Comparison of ENCODE assay signal across 17 cellular contexts in the genomic region with DNA sequence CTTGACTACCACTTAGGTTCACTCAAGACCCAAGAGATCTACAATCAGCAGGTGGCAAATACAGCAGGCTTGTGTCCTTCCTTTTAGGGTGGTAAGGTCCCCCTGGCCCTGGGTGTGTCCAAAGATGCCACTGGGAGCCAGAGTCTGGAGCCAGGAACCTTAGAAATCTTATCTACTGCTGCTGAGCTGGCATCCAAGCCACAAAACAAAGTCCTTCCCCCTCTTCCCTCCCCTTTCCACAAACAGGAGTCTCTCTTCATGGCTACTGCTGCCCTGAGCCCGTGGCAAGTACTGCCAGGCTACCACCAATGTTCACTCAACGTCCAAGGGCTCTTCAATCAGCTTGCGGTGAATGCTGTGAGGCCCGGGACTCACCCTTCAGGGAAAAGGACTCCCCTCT. TPM values are rescaled to one million over a fixed set of nuclear protein-coding genes. Genes with fewer than 3 reads are reported as not detected.
DNase-seq lines count a peak whose midpoint lies in the region; ATAC-seq, FAIRE-seq and TF ChIP-seq lines count a peak whose summit lies in the region.
"Had no signal": no experiment of that assay in that cellular context is flagged by ENCODE, and none has a peak within 500 bp of the region (broad histone marks: within the 10 kb centered on the region; RNA-seq: fewer than 3 reads in every experiment).

No MANE protein-coding gene starts in this region.

- H2AFZ ChIP-seq in IMR-90 (replicated peaks; ENCODE audit: low read length, poor library complexity) = peak overlapping the region; percentile 49

- H3K56ac ChIP-seq in IMR-90 (ENCODE audit: extremely low read depth, insufficient read depth, low read length) = no peak overlapping the region

- no peak overlapping the region for H2AK5ac ChIP-seq in IMR-90 (ENCODE audit: low read depth, low read length)

- H3K27ac ChIP-seq in IMR-90 (ENCODE audit: insufficient read depth, low read length) (no peak overlapping the region), body of pancreas (peak overlapping the region in 1 of 4 donors; percentile 8), pancreas (no peak overlapping the region)
- H3K27ac ChIP-seq: C4-2B had no signal

- H4K91ac ChIP-seq in IMR-90 (ENCODE audit: insufficient read depth, low read depth, low read length) = no peak overlapping the region

- no peak overlapping the region for H3K18ac ChIP-seq in IMR-90 (ENCODE audit: low read depth, low read length)

- no peak for FAIRE-seq in pancreas (lab: Jason Lieb, UNC)
- FAIRE-seq: G401.6, GM12892, H54 had no signal

- in situ Hi-C loops in IMR-90 (cut with MboI; ENCODE audit: low sequenced_read_pairs) (no loop called here), GM13976 (cut with MboI; ENCODE audit: low sequenced_read_pairs, unreplicated experiment) (loop anchor here (25.0 kb wide), 1 partner anchor 381 kb away; no protein-coding TSS in a partner anchor)

- H4K20me1 ChIP-seq in IMR-90 (ENCODE audit: insufficient read depth, low read length) = no peaks in the 10 kb centered on the region

- H3K9ac ChIP-seq in IMR-90 (ENCODE audit: low read depth, low read length) = no peak overlapping the region

- dilution Hi-C loops in IMR-90 (cut with HindIII; ENCODE audit: low sequenced_read_pairs, unreplicated experiment) = no loop called here

- H4K5ac ChIP-seq in IMR-90 (ENCODE audit: low read depth, low read length) = no peak overlapping the region

- H2BK120ac ChIP-seq in IMR-90 (ENCODE audit: low read depth, low read length) = no peak overlapping the region

- TF ChIP-seq RAD21 in IMR-90 (IDR thresholded peaks at IDR 0.05; ENCODE audit: low read length) = no peak

- no TSS peak for BruUV-seq in IMR-90 (replicated peaks; lab: Mats Ljungman, UMichigan)

- H3K4ac ChIP-seq in IMR-90 (ENCODE audit: low read depth, low read length) = no peak overlapping the region

- H3K4me2 ChIP-seq in IMR-90 (ENCODE audit: low read depth, low read length) = no peak overlapping the region

- TF ChIP-seq POLR2A in IMR-90 (IDR thresholded peaks at IDR 0.05; ENCODE audit: low read depth, low read length) = no peak
- no peak for TF ChIP-seq POLR2A in body of pancreas (IDR thresholded peaks at IDR 0.05)

- H3K4me3 ChIP-seq in IMR-90 (ENCODE audit: insufficient read depth, low read depth, low read length) (no peak overlapping the region), body of pancreas (no peak overlapping the region), pancreas (no peak overlapping the region)

- DNase-seq in IMR-90 (no peak), body of pancreas (peak in 3 of 4 donors; percentile 15 to 25 (median 20)), pancreas (no peak), GM13976 (ENCODE audit: low spot score) (no peak), kidney tubule cell (ENCODE audit: low spot score) (no peak), NCI-H2029 treated with DMSO at 0.1 percent for 48 hours (lab: John Stamatoyannopoulos, UW) (no peak)
- DNase-seq: Caco-2; CD4-positive, CD25-positive, alpha-beta regulatory T cell; CD8-positive, alpha-beta T cell; DMS153; DND-41; GOT3; HCEC 1CT had no signal

- CTCF ChIA-PET in IMR-90 (lab: Yijun Ruan, JAX) = no interaction called here

- H3K36me3 ChIP-seq in IMR-90 (ENCODE audit: control insufficient read depth, insufficient read depth, low read length) = no peaks in the 10 kb centered on the region
- no peaks in the 10 kb centered on the region for H3K36me3 ChIP-seq in body of pancreas (replicated peaks in 1 of 2; ENCODE audit: insufficient read depth in 1 of 2, low read depth in 2 of 2)
- no peaks in the 10 kb centered on the region for H3K36me3 ChIP-seq in pancreas

- peak overlapping the region; percentile 6 for H2AK9ac ChIP-seq in IMR-90 (replicated peaks; ENCODE audit: low read depth, low read length, poor library complexity)

- H3K27me3 ChIP-seq in IMR-90 (ENCODE audit: control insufficient read depth, insufficient read depth, low read length) (no peaks in the 10 kb centered on the region), body of pancreas (no peaks in the 10 kb centered on the region), pancreas (no peaks in the 10 kb centered on the region)

- TF ChIP-seq CTCF in IMR-90 (conservative IDR thresholded peaks at IDR 0.05; ENCODE audit: low read depth, low read length) (no peak), body of pancreas (IDR thresholded peaks at IDR 0.05) (no peak), pancreas (IDR thresholded peaks at IDR 0.05) (no peak), GM13976 (IDR thresholded peaks at IDR 0.05; ENCODE audit: borderline replicate concordance, control extremely low read depth, extremely low read depth, insufficient read depth, missing control alignments) (no peak)

- 0 out of 2 replicates have a peak, but pooled peaks cover 8% of the 10 kb centered on the region for H3K9me1 ChIP-seq in IMR-90 (ENCODE audit: insufficient read depth, low read length)

- H3K14ac ChIP-seq in IMR-90 (replicated peaks; ENCODE audit: low read depth, low read length) = no peak overlapping the region

- WGBS in IMR-90 (ENCODE audit: extremely low coverage in 2 of 2, insufficient read length in 1 of 2), 2 experiments = 100% methylated on average over 1 of the region's 4 CpGs; no CpG with 5 or more reads in 1 of the 2 experiments
- WGBS in body of pancreas, 2 donors = 54 to 55% methylated on average over 4 of the region's 4 CpGs
- WGBS in pancreas, 2 donors = 51 to 57% methylated on average over 4 of the region's 4 CpGs

- H3K4me1 ChIP-seq in IMR-90 (ENCODE audit: control insufficient read depth, insufficient read depth, low read length) (peaks cover 3% of the 10 kb centered on the region), body of pancreas (peaks cover 52% of the 10 kb centered on the region), pancreas (peaks cover 0 to 18% (median 9%) of the 10 kb centered on the region in 3 donors)

- no peaks in the 10 kb centered on the region for H3K79me1 ChIP-seq in IMR-90 (ENCODE audit: low read depth in 1 of 2, low read length in 2 of 2)

- no peak overlapping the region for H2BK5ac ChIP-seq in IMR-90 (ENCODE audit: low read depth, low read length, poor library complexity, severe bottlenecking)

- 0 out of 3 replicates have a peak overlapping the region, but pooled peaks have one; percentile 37 for H2BK15ac ChIP-seq in IMR-90 (ENCODE audit: low read depth, low read length)

- intact Hi-C loops in IMR-90 (cut with micrococcal nuclease) (no loop called here), body of pancreas (cut with DNase I) (no loop called here), pancreas (cut with DNase I) (no loop called here)

- ATAC-seq in IMR-90 (ENCODE audit: low read depth) (no peak), body of pancreas (peak; percentile 47), pancreas (peak; percentile 12 to 66 (median 44))
- ATAC-seq: CD8-positive, alpha-beta T cell had no signal

- no peak overlapping the region for H4K8ac ChIP-seq in IMR-90 (ENCODE audit: low read depth in 2 of 2, low read length in 2 of 2)

- no peak overlapping the region for H3K23ac ChIP-seq in IMR-90 (ENCODE audit: low read depth, low read length)

- H3K9me3 ChIP-seq in IMR-90 (ENCODE audit: control insufficient read depth, insufficient read depth, low read length) = no peaks in the 10 kb centered on the region
- H3K9me3 ChIP-seq in body of pancreas = no peaks in the 10 kb centered on the region
- no peaks in the 10 kb centered on the region for H3K9me3 ChIP-seq in pancreas

- POLR2A ChIA-PET in IMR-90 (lab: Charles Lee; ENCODE audit: unreplicated experiment) = no interaction called here

- H2BK20ac ChIP-seq in IMR-90 (ENCODE audit: low read depth, low read length) = no peak overlapping the region

TF ChIP-seq in IMR-90, 13 proteins besides CTCF, POLR2A, EP300 and RAD21:
- no peak for TF ChIP-seq MAZ (IDR thresholded peaks at IDR 0.05; ENCODE audit: borderline replicate concordance, low read depth, low read length)
- TF ChIP-seq CEBPB (IDR thresholded peaks at IDR 0.05; ENCODE audit: low read depth, low read length) = no peak
- TF ChIP-seq CHD1 (IDR thresholded peaks at IDR 0.05; ENCODE audit: low read depth, low read length) = no peak

RNA-seq across cellular contexts. Expression of a gene that starts 21.4 kb away (rescaled TPM):
- total RNA-seq in IMR-90 (2012; rRNA removed) (1.1 and 1.4 TPM in 2 replicates), body of pancreas (1 to 10 TPM; 1.6 TPM), pancreas (1 to 10 TPM in 3 of 6 donors, under 1 TPM in 3; 0.41 to 2.3 (median 1.2) TPM)
- polyA plus RNA-seq in IMR-90 (2012; rRNA removed) (1.1 and 1.5 TPM in 2 replicates), pancreas (under 1 TPM; 0.53 to 0.99 TPM)
- 0.86 and 2.2 TPM in 2 replicates for polyA plus RNA-seq in IMR-90 (2012; cell fraction: cytosol; rRNA removed)
- polyA plus RNA-seq in IMR-90 (2012; cell fraction: nucleus; rRNA removed; ENCODE audit: low replicate concordance) = 1.0 and 3.2 TPM in 2 replicates
- total RNA-seq: CD4-positive, CD25-positive, alpha-beta regulatory T cell had no signal

Comparison
In these comparisons a context has a peak if more than half of its experiments do, and no peak if none do; other contexts are left out.
1. DNase-seq: peak in body of pancreas (3 of 4); none in IMR-90 (single experiment), pancreas (0 of 6), GM13976 (single experiment), kidney tubule cell (single experiment) and NCI-H2029 treated with DMSO at 0.1 percent for 48 hours (single experiment).